8 cellular contexts compared by ENCODE assay signal in the genomic region with DNA sequence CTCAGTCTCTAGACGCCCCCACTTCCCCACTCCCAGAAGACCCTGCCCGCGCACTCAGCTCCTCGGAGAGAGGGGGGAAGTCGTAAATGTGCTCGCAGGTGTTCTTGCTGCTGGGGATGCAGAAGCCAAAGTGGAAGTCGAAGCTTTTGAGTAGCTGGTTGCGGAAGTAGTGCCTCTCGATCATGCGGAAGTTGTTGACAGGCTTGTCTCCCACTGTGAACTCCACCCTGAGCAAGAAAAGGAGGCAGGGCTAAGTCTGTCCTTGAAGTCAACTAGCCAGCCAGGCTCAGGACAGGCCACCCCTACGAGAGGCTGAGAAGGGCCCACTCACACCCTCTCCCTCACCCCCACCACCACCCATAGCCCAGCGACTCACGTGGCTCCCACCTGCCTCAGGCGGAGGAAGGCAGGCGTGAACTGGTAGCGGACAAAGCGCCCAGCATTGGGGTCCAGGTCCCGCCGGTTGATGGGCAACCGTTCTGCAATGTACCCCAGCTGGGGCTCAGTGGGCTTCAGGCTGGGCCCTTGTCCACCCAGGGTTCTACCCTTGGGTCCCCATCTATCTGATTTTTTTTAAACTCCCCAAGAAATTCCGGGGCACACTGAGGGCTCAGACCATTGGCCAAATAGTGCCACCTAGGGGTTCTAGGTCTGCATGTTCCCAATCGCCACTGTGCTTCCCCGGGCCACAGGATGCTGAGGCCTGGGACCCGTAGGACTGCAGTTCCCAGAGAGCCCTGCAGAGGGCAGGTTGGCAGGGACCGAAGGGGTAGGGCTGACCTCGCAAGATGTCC. TPM values are rescaled to one million over a fixed set of nuclear protein-coding genes. Genes with fewer than 3 reads are reported as not detected.
DNase-seq lines count a peak whose midpoint lies in the region; ATAC-seq and TF ChIP-seq lines count a peak whose summit lies in the region.

No MANE protein-coding gene starts in this region.

- H3K9ac ChIP-seq in PC-3 (ENCODE audit: low read length) (no peak overlapping the region), fibroblast of lung (ENCODE audit: insufficient read depth, low read length) (no peak overlapping the region)

- H3K9me3 ChIP-seq in PC-3 (ENCODE audit: low read length) (no peaks in the 10 kb centered on the region), fibroblast of lung (ENCODE audit: control insufficient read depth, insufficient read depth, low read depth, low read length) (no peaks in the 10 kb centered on the region), suprapubic skin (no peaks in the 10 kb centered on the region)

- H2AFZ ChIP-seq in PC-3 (ENCODE audit: low read length) (no peak overlapping the region), fibroblast of lung (ENCODE audit: low read length) (no peak overlapping the region)

- H3K27ac ChIP-seq in PC-3 (ENCODE audit: low read length): no peak overlapping the region
- H3K27ac ChIP-seq in fibroblast of lung (ENCODE audit: insufficient read depth, low read length): no peak overlapping the region
- no peak overlapping the region for H3K27ac ChIP-seq in suprapubic skin

- H3K36me3 Mint-ChIP-seq in activated T-cell treated with anti-CD3 and anti-CD28 coated beads, Interleukin-2, amount 50 U/mL, for 4 hours (ENCODE audit: insufficient read depth): no peaks in the 10 kb centered on the region
- H3K36me3 Mint-ChIP-seq in nephron (ENCODE audit: low read depth): no peaks in the 10 kb centered on the region

- H3K4me2 ChIP-seq in PC-3 (ENCODE audit: low read length) (no peak overlapping the region), fibroblast of lung (ENCODE audit: extremely low read depth, insufficient read depth, low read length) (no peak overlapping the region)

- CTCF ChIA-PET in PC-3 (lab: Charles Lee): no interaction called here

- H3K79me2 ChIP-seq in PC-3 (ENCODE audit: low read length) (peaks cover 10% of the 10 kb centered on the region; the same call in 1 of the 2 replicates), fibroblast of lung (ENCODE audit: control insufficient read depth, insufficient read depth, low read length) (no peaks in the 10 kb centered on the region)

- H3K4me1 ChIP-seq in PC-3 (ENCODE audit: insufficient read depth, low read length): 0 out of 2 replicates have a peak, but pooled peaks cover 8% of the 10 kb centered on the region
- peaks cover 2% of the 10 kb centered on the region for H3K4me1 ChIP-seq in fibroblast of lung (ENCODE audit: control insufficient read depth, extremely low read depth, insufficient read depth, low read length)
- peaks cover 25% of the 10 kb centered on the region for H3K4me1 ChIP-seq in suprapubic skin

- no peaks in the 10 kb centered on the region for H3K27me3 Mint-ChIP-seq in activated T-cell treated with anti-CD3 and anti-CD28 coated beads, Interleukin-2, amount 50 U/mL, for 4 hours (ENCODE audit: low read depth)
- H3K27me3 Mint-ChIP-seq in nephron (ENCODE audit: low read depth): no peaks in the 10 kb centered on the region

- H3F3A ChIP-seq in PC-3 (ENCODE audit: low read length, unreplicated experiment): no peaks in the 10 kb centered on the region

- H3K4me3 ChIP-seq in PC-3 (ENCODE audit: low read length) (no peak overlapping the region), fibroblast of lung (replicated peaks in 1 of 4; ENCODE audit: control extremely low read depth in 1 of 4, insufficient read depth in 1 of 4, low read depth in 3 of 4, low read length in 4 of 4) (no peak overlapping the region), suprapubic skin (no peak overlapping the region)

- peak overlapping the region in 2 of 3 experiments; percentile 30 for H3K27ac Mint-ChIP-seq in nephron

- H4K20me1 ChIP-seq in PC-3 (ENCODE audit: low read length) (no peaks in the 10 kb centered on the region), fibroblast of lung (ENCODE audit: control insufficient read depth, extremely low read depth, insufficient read depth, low read length) (no peaks in the 10 kb centered on the region)

- WGBS in suprapubic skin: 72% methylated on average over 19 of the region's 26 CpGs

- ATAC-seq in HG02642 (IDR thresholded peaks at IDR 0.05; ENCODE audit: poor library complexity, unreplicated experiment) (peak; percentile 51), PC-3 (peak; percentile 54)
- peak; percentile 24 to 33 for ATAC-seq in activated T-cell treated with anti-CD3 and anti-CD28 coated beads, Interleukin-2, amount 50 U/mL, for 4 hours

- peaks cover 48% of the 10 kb centered on the region for H3K4me1 Mint-ChIP-seq in activated T-cell treated with anti-CD3 and anti-CD28 coated beads, Interleukin-2, amount 50 U/mL, for 4 hours (ENCODE audit: low read depth)
- H3K4me1 Mint-ChIP-seq in nephron: peaks cover 28% of the 10 kb centered on the region

- no peaks in the 10 kb centered on the region for H3K9me2 ChIP-seq in PC-3 (replicated peaks; ENCODE audit: low read length)

- DNase-seq in GM03348 (ENCODE audit: low spot score) (peak; percentile 84), PC-3 (peak; percentile 81), fibroblast of lung (ENCODE audit: low read depth in 2 of 2) (peak; percentile 40 to 69), suprapubic skin (ENCODE audit: low spot score in 2 of 2) (no peak), GOT3 (lab: John Stamatoyannopoulos, UW) (no peak)
- peak; percentile 49 for DNase-seq in activated T-cell treated with anti-CD3 and anti-CD28 coated beads, Interleukin-2, amount 50 U/mL, for 4 hours

- H3K36me3 ChIP-seq in PC-3 (ENCODE audit: low read depth, low read length) (no peaks in the 10 kb centered on the region; the same call in 1 of the 2 replicates), fibroblast of lung (ENCODE audit: control insufficient read depth, insufficient read depth, low read length) (peaks cover 3% of the 10 kb centered on the region), suprapubic skin (peaks cover 16% of the 10 kb centered on the region)

- H3K27me3 ChIP-seq in PC-3 (ENCODE audit: low read length) (no peaks in the 10 kb centered on the region), fibroblast of lung (ENCODE audit: control insufficient read depth, insufficient read depth, low read length) (no peaks in the 10 kb centered on the region), suprapubic skin (no peaks in the 10 kb centered on the region)

- BruUV-seq in PC-3 (replicated peaks; lab: Mats Ljungman, UMichigan): no TSS peak

- TF ChIP-seq CTCF in PC-3 (conservative IDR thresholded peaks at IDR 0.05; ENCODE audit: low read depth, low read length) (peak; percentile 87), fibroblast of lung (conservative IDR thresholded peaks at IDR 0.05 in 1 of 2, IDR thresholded peaks at IDR 0.05 in 1 of 2; ENCODE audit: low read depth in 1 of 2, low read length in 2 of 2) (peak; percentile 76 to 96), nephron (IDR thresholded peaks at IDR 0.05; ENCODE audit: unreplicated experiment in 3 of 3) (peak; percentile 87 to 91 (median 89)), suprapubic skin (IDR thresholded peaks at IDR 0.05) (peak; percentile 79 to 88)

- POLR2A ChIA-PET in PC-3 (lab: Charles Lee; ENCODE audit: unreplicated experiment): no interaction called here

- no peak for TF ChIP-seq EP300 in suprapubic skin (IDR thresholded peaks at IDR 0.05)

- no peak for TF ChIP-seq POLR2A in suprapubic skin (IDR thresholded peaks at IDR 0.05)

- intact Hi-C loops in PC-3 (cut with micrococcal nuclease): loop anchor here (1.0 to 10.0 kb wide), 2 partner anchors 65 to 143 kb away; partner anchors contain the start of gene SLC46A1

- H3K4me3 Mint-ChIP-seq in activated T-cell treated with anti-CD3 and anti-CD28 coated beads, Interleukin-2, amount 50 U/mL, for 4 hours: no peak overlapping the region
- peak overlapping the region; percentile 28 to 55 (median 46) for H3K4me3 Mint-ChIP-seq in nephron

- H3K9me3 Mint-ChIP-seq in activated T-cell treated with anti-CD3 and anti-CD28 coated beads, Interleukin-2, amount 50 U/mL, for 4 hours: no peaks in the 10 kb centered on the region
- no peaks in the 10 kb centered on the region for H3K9me3 Mint-ChIP-seq in nephron

RNA-seq across cellular contexts. Expression of gene UNC119, which starts 4.6 kb away (rescaled TPM):
- total RNA-seq in PC-3 (2014; rRNA removed): 68.4 and 82.1 TPM in 2 replicates
- 10 to 100 TPM; 21.7 to 26.0 (median 21.8) TPM for total RNA-seq in activated T-cell treated with anti-CD3 and anti-CD28 coated beads, Interleukin-2, amount 50 U/mL, for 4 hours
- 16.9 and 19.2 TPM in 2 replicates for total RNA-seq in fibroblast of lung
- polyA plus RNA-seq in fibroblast of lung: 24.6 and 26.4 TPM in 2 replicates
- 16.2 and 17.3 TPM in 2 replicates for polyA plus RNA-seq in fibroblast of lung (2012)
- polyA minus RNA-seq in fibroblast of lung (ENCODE audit: low replicate concordance): 16.2 and 23.9 TPM in 2 replicates
- 10 to 100 TPM; 29.0 to 36.2 (median 32.6) TPM for total RNA-seq in suprapubic skin

RNA-seq across cellular contexts. Expression of gene PIGS, which starts 23.5 kb away (rescaled TPM):
- total RNA-seq in PC-3 (2014; rRNA removed) (15.8 and 22.4 TPM in 2 replicates), fibroblast of lung (32.6 and 53.7 TPM in 2 replicates), suprapubic skin (10 to 100 TPM; 38.1 to 76.4 (median 59.2) TPM)
- total RNA-seq in activated T-cell treated with anti-CD3 and anti-CD28 coated beads, Interleukin-2, amount 50 U/mL, for 4 hours: 10 to 100 TPM; 47.0 to 49.9 (median 48.3) TPM
- polyA plus RNA-seq in fibroblast of lung: 59.9 and 68.4 TPM in 2 replicates
- 58.8 and 77.4 TPM in 2 replicates for polyA plus RNA-seq in fibroblast of lung (2012)
- 126 and 153 TPM in 2 replicates for polyA minus RNA-seq in fibroblast of lung (ENCODE audit: low replicate concordance)

RNA-seq across cellular contexts. Expression of gene ALDOC, which starts 28.9 kb away (rescaled TPM):
- total RNA-seq in PC-3 (2014; rRNA removed) (42.6 and 72.9 TPM in 2 replicates), fibroblast of lung (59.3 and 91.3 TPM in 2 replicates), suprapubic skin (100 to 1,000 TPM in 1 of 4 donors, 10 to 100 TPM in 3; 33.0 to 103 (median 62.6) TPM)
- 10 to 100 TPM; 12.4 to 18.4 (median 16.5) TPM for total RNA-seq in activated T-cell treated with anti-CD3 and anti-CD28 coated beads, Interleukin-2, amount 50 U/mL, for 4 hours
- polyA plus RNA-seq in fibroblast of lung: 47.3 and 111 TPM in 2 replicates
- polyA plus RNA-seq in fibroblast of lung (2012): 30.1 and 73.5 TPM in 2 replicates
- 57.6 and 181 TPM in 2 replicates for polyA minus RNA-seq in fibroblast of lung (ENCODE audit: low replicate concordance)

RNA-seq across cellular contexts. Expression of gene FOXN1, which starts 41.7 kb away (rescaled TPM):
- total RNA-seq in PC-3 (2014; rRNA removed) (not detected in 2 replicates), fibroblast of lung (not detected in 2 replicates), suprapubic skin (10 to 100 TPM; 37.4 to 48.3 (median 38.3) TPM)
- not detected for total RNA-seq in activated T-cell treated with anti-CD3 and anti-CD28 coated beads, Interleukin-2, amount 50 U/mL, for 4 hours
- polyA plus RNA-seq in fibroblast of lung: not detected in 2 replicates
- polyA plus RNA-seq in fibroblast of lung (2012): not detected in 2 replicates
- polyA minus RNA-seq in fibroblast of lung (ENCODE audit: low replicate concordance): not detected in 2 replicates

RNA-seq across cellular contexts. Expression of gene SPAG5, which starts 51.0 kb away (rescaled TPM):
- total RNA-seq in PC-3 (2014; rRNA removed) (86.6 and 118 TPM in 2 replicates), fibroblast of lung (1.5 and 13.7 TPM in 2 replicates), suprapubic skin (10 to 100 TPM in 1 of 4 donors, 1 to 10 TPM in 3; 5.7 to 13.5 (median 7.0) TPM)
- 10 to 100 TPM; 23.8 to 30.4 (median 30.1) TPM for total RNA-seq in activated T-cell treated with anti-CD3 and anti-CD28 coated beads, Interleukin-2, amount 50 U/mL, for 4 hours
- polyA plus RNA-seq in fibroblast of lung: 12.0 and 48.8 TPM in 2 replicates
- polyA plus RNA-seq in fibroblast of lung (2012): 7.1 and 35.4 TPM in 2 replicates
- 21.9 and 102 TPM in 2 replicates for polyA minus RNA-seq in fibroblast of lung (ENCODE audit: low replicate concordance)

Comparison
In these comparisons a context has a peak if more than half of its experiments do, and no peak if none do; other contexts are left out.
1. DNase-seq: peak in GM03348 (single experiment), PC-3 (single experiment), activated T-cell treated with anti-CD3 and anti-CD28 coated beads, Interleukin-2, amount 50 U/mL, for 4 hours (single experiment) and fibroblast of lung (2 of 2); none in suprapubic skin (0 of 2) and GOT3 (single experiment).
2. Peak in every context shown above with its lines, with median percentiles within 50 percentile points of each other: ATAC-seq and CTCF ChIP-seq.